In the genomic region with DNA sequence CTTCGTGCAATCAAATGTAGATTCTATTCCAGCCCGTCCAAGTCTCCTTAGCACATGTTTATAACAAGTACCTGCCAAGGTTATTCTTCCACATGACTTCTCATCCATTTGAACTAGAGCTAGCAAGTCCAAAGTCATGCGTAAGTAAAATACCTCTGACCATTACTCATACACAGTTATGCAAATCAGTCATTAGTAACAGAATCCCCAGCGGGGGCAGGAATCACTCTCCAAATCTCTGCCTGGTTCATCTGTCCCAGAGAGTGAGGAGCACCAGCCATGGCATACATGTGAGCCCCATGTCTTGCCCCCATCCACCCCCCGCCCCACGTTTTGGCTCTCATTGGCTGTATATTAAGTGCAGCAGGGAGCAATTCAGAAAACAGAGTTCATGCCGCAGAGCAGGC, we compare ENCODE assay signal across 13 cellular contexts. TPM values are rescaled to one million over a fixed set of nuclear protein-coding genes. Genes with fewer than 3 reads are reported as not detected.
DNase-seq lines count a peak whose midpoint lies in the region; ATAC-seq, FAIRE-seq and TF ChIP-seq lines count a peak whose summit lies in the region.
"Had no signal": no experiment of that assay in that cellular context is flagged by ENCODE, and none has a peak within 500 bp of the region (broad histone marks: within the 10 kb centered on the region; RNA-seq: fewer than 3 reads in every experiment).

No MANE protein-coding gene starts in this region.

- peak overlapping the region; percentile 11 for H3K4me2 ChIP-seq in Karpas-422 (ENCODE audit: low read depth, low read length, poor library complexity, severe bottlenecking)

- peak; percentile 89 for FAIRE-seq in bronchial epithelial cell (lab: Jason Lieb, UNC)
- FAIRE-seq: endometrium had no signal

- H3K9ac ChIP-seq in Karpas-422 (ENCODE audit: low read length) = no peak overlapping the region

- H3K9me3 ChIP-seq in A673 (ENCODE audit: low read depth, low read length, poor library complexity, severe bottlenecking) (no peaks in the 10 kb centered on the region), Karpas-422 (ENCODE audit: low read length) (no peaks in the 10 kb centered on the region)
- H3K9me3 ChIP-seq: BE2C had no signal

- CTCF ChIA-PET in A673 (lab: Charles Lee) = interaction anchor here (0.7 to 1.2 kb wide), 2 partner anchors 16 to 40 kb away, joined by 3 read pairs; no protein-coding TSS in a partner anchor

- DNase-seq in A673 (ENCODE audit: low spot score) (peak; percentile 46), Karpas-422 (no peak), bronchial epithelial cell (ENCODE audit: low read depth) (peak; percentile 97), left colon (no peak), nucleus accumbens (lab: John Stamatoyannopoulos, UW) (no peak)
- DNase-seq in stimulated activated CD4-positive, alpha-beta T cell treated with anti-CD3 and anti-CD28 coated beads, Interleukin-2, amount 100 ng/mL, for 24 hours = no peak
- DNase-seq: activated CD8-positive, alpha-beta memory T cell treated with anti-CD3 and anti-CD28 coated beads, Interleukin-2, amount 10 ng/mL, durations not matched to agents 7 days and 5 days; BE2C; NK-92 treated with Interleukin-12 subunit alpha and Interleukin-12 subunit beta, amount 100 ng/mL, for 24 hours; stimulated activated naive B cell treated with anti-CD40 and anti-IgM and Interleukin-4, amounts not matched to agents 10 μg/mL and 1 μg/mL and 100 μg/mL, for 72 hours had no signal

- no peaks in the 10 kb centered on the region for H3K27me3 ChIP-seq in A673 (replicated peaks; ENCODE audit: insufficient read depth, low read depth, low read length, poor library complexity)
- H3K27me3 ChIP-seq in Karpas-422 (ENCODE audit: low read length) = no peaks in the 10 kb centered on the region
- no peaks in the 10 kb centered on the region for H3K27me3 ChIP-seq in bronchial epithelial cell (ENCODE audit: control insufficient read depth, insufficient read depth, low read length)
- H3K27me3 ChIP-seq: BE2C had no signal

- intact Hi-C loops in A673 (cut with micrococcal nuclease; ENCODE audit: unreplicated experiment) (no loop called here), left colon (cut with DNase I, micrococcal nuclease) (no loop called here)

- H3K27ac ChIP-seq in A673 (ENCODE audit: low read depth, low read length, poor library complexity, severe bottlenecking) (no peak overlapping the region), Karpas-422 (ENCODE audit: low read length) (no peak overlapping the region)

- H3K4me3 ChIP-seq in A673 (ENCODE audit: low read depth, low read length, poor library complexity, severe bottlenecking) = no peak overlapping the region
- H3K4me3 ChIP-seq in Karpas-422 (ENCODE audit: low read length) = no peak overlapping the region
- H3K4me3 ChIP-seq in bronchial epithelial cell (ENCODE audit: low read depth, low read length) = no peak overlapping the region

- no peaks in the 10 kb centered on the region for H3K9me2 ChIP-seq in Karpas-422 (replicated peaks; ENCODE audit: insufficient read depth, low read length)

- H2AFZ ChIP-seq in Karpas-422 (ENCODE audit: low read length) = no peak overlapping the region

- H3K79me2 ChIP-seq in Karpas-422 (ENCODE audit: low read length) = no peaks in the 10 kb centered on the region

- H3K36me3 ChIP-seq in A673 (ENCODE audit: insufficient read depth, low read length, poor library complexity, severe bottlenecking) (no peaks in the 10 kb centered on the region), Karpas-422 (ENCODE audit: insufficient read depth, low read length) (no peaks in the 10 kb centered on the region), bronchial epithelial cell (ENCODE audit: control insufficient read depth, insufficient read depth, low read length) (no peaks in the 10 kb centered on the region)
- H3K36me3 ChIP-seq: BE2C had no signal

- POLR2A ChIA-PET in A673 (lab: Charles Lee; ENCODE audit: low non-redundant PET) = no interaction called here

- BruUV-seq in A673 (replicated peaks; lab: Mats Ljungman, UMichigan) = no TSS peak

- no peaks in the 10 kb centered on the region for H4K20me1 ChIP-seq in Karpas-422 (ENCODE audit: insufficient read depth, low read depth, low read length)

- TF ChIP-seq CTCF in A673 (conservative IDR thresholded peaks at IDR 0.05; ENCODE audit: low read depth, low read length) (no peak), bronchial epithelial cell (IDR thresholded peaks at IDR 0.05; ENCODE audit: insufficient read depth, low read length, severe bottlenecking) (no peak)

- ATAC-seq in left colon (peak; percentile 14), GM18870 (IDR thresholded peaks at IDR 0.05; ENCODE audit: unreplicated experiment) (no peak), GM19452 (IDR thresholded peaks at IDR 0.05; ENCODE audit: unreplicated experiment) (no peak)
- ATAC-seq: activated CD8-positive, alpha-beta memory T cell treated with anti-CD3 and anti-CD28 coated beads, Interleukin-2, amount 10 ng/mL, durations not matched to agents 7 days and 5 days had no signal

- H3K4me1 ChIP-seq in A673 (ENCODE audit: insufficient read depth, low read length, poor library complexity, severe bottlenecking) (peaks cover 10% of the 10 kb centered on the region), Karpas-422 (ENCODE audit: low read length) (peaks cover 9% of the 10 kb centered on the region)

RNA-seq across cellular contexts. Expression of gene SRL, which starts 27.7 kb away (rescaled TPM):
- total RNA-seq in A673 (2021) = 0.11 TPM in 1 of 2 replicates, not detected in the other
- total RNA-seq in Karpas-422 (2014; rRNA removed; shearing (Covaris generic); ENCODE audit: low replicate concordance) = 0.11 TPM in 1 of 2 replicates, not detected in the other
- not detected in 2 replicates for total RNA-seq in bronchial epithelial cell
- total RNA-seq in left colon = under 1 TPM; 0.46 to 0.50 TPM
- total RNA-seq: activated CD8-positive, alpha-beta memory T cell treated with anti-CD3 and anti-CD28 coated beads, Interleukin-2, amount 10 ng/mL, durations not matched to agents 7 days and 5 days had no signal

RNA-seq across cellular contexts. Expression of gene TFAP4, which starts 58.6 kb away (rescaled TPM):
- total RNA-seq in A673 (2021) = 41.5 and 42.4 TPM in 2 replicates
- 32.4 and 38.9 TPM in 2 replicates for total RNA-seq in Karpas-422 (2014; rRNA removed; shearing (Covaris generic); ENCODE audit: low replicate concordance)
- total RNA-seq in bronchial epithelial cell = 3.7 and 11.8 TPM in 2 replicates
- 1 to 10 TPM; 8.5 to 9.4 TPM for total RNA-seq in left colon

Comparison
In these comparisons a context has a peak if more than half of its experiments do, and no peak if none do; other contexts are left out.
1. DNase-seq: peak in A673 (single experiment) and bronchial epithelial cell (single experiment); none in Karpas-422 (single experiment), left colon (0 of 2), stimulated activated CD4-positive, alpha-beta T cell treated with anti-CD3 and anti-CD28 coated beads, Interleukin-2, amount 100 ng/mL, for 24 hours (0 of 2) and nucleus accumbens (0 of 56).